18 cellular contexts compared by ENCODE assay signal in genomic region chr16:12876778-12877177, GRCh38. TPM values are rescaled to one million over a fixed set of nuclear protein-coding genes. Genes with fewer than 3 reads are reported as not detected.
DNase-seq lines count a peak whose midpoint lies in the region; ATAC-seq and TF ChIP-seq lines count a peak whose summit lies in the region.
"Had no signal": no experiment of that assay in that cellular context is flagged by ENCODE, and none has a peak within 500 bp of the region (broad histone marks: within the 10 kb centered on the region; RNA-seq: fewer than 3 reads in every experiment).

No MANE protein-coding gene starts in this region.

- ATAC-seq in heart right ventricle (no peak), omental fat pad (ENCODE audit: low FRiP score) (no peak)

- no peaks in the 10 kb centered on the region for H3K4me1 ChIP-seq in heart right ventricle

- no peak for TF ChIP-seq CTCF in heart right ventricle (IDR thresholded peaks at IDR 0.05)
- no peak for TF ChIP-seq CTCF in omental fat pad (IDR thresholded peaks at IDR 0.05)

- peak; percentile 67 for DNase-seq in DMS153 (lab: John Stamatoyannopoulos, UW)
- peak; percentile 17 for DNase-seq in H4 (ENCODE audit: low spot score)
- peak; percentile 42 for DNase-seq in NCI-H2196 treated with DMSO at 0.1 percent for 48 hours (lab: John Stamatoyannopoulos, UW; ENCODE audit: unreplicated experiment)
- peak; percentile 79 for DNase-seq in SW480 (ENCODE audit: low spot score)
- DNase-seq in MV-4-11 (lab: John Stamatoyannopoulos, UW): no peak
- no peak for DNase-seq in heart right ventricle
- DNase-seq in ureter (ENCODE audit: low spot score): no peak
- DNase-seq in omental fat pad (ENCODE audit: low spot score): no peak
- DNase-seq: CD4-positive, alpha-beta memory T cell; GF-D8; HFFc6; NCI-H146; NCI-H2171; NCI-H524; NK-92 treated with Interleukin-12 subunit alpha and Interleukin-12 subunit beta, amount 100 ng/mL, for 24 hours; OCI-M1; T-helper 9 cell had no signal

- no peak overlapping the region for H3K4me3 ChIP-seq in heart right ventricle

- H3K27ac ChIP-seq in heart right ventricle: no peak overlapping the region

- 79 to 80% methylated on average over 5 of the region's 5 CpGs for WGBS in heart right ventricle, 2 donors

- no peaks in the 10 kb centered on the region for H3K9me3 ChIP-seq in heart right ventricle

- peaks cover 0 to 22% (median 8%) of the 10 kb centered on the region in 7 donors for H3K27me3 ChIP-seq in heart right ventricle

- intact Hi-C loops in heart right ventricle (cut with DNase I): no loop called here

- no peaks in the 10 kb centered on the region for H3K36me3 ChIP-seq in heart right ventricle

RNA-seq across cellular contexts. Expression of gene SHISA9, which starts 24.6 kb away (rescaled TPM):
- total RNA-seq in H4 (2014; rRNA removed; shearing (Covaris generic)): 0.06 TPM in 1 of 2 replicates, not detected in the other
- total RNA-seq in heart right ventricle: under 1 TPM in 7 of 10 donors, not detected in 3; 0.04 to 0.96 (median 0.14) TPM
- under 1 TPM; 0.07 TPM for polyA plus RNA-seq in heart right ventricle
- 0.52 TPM for total RNA-seq in ureter
- 1 to 10 TPM in 1 of 4 donors, not detected in 3; 1.1 TPM for total RNA-seq in omental fat pad
- total RNA-seq: CD4-positive, alpha-beta memory T cell; HFFc6 had no signal
- polyA plus RNA-seq: BJ; CD4-positive, alpha-beta memory T cell had no signal

Comparison
In these comparisons a context has a peak if more than half of its experiments do, and no peak if none do; other contexts are left out.
1. DNase-seq: peak in DMS153 (single experiment), H4 (single experiment), NCI-H2196 treated with DMSO at 0.1 percent for 48 hours (single experiment) and SW480 (single experiment); none in MV-4-11 (single experiment), heart right ventricle (0 of 2), ureter (single experiment) and omental fat pad (single experiment).